9 cellular contexts compared by ENCODE assay signal in genomic region chr14:39229222-39229543, GRCh38. TPM values are rescaled to one million over a fixed set of nuclear protein-coding genes. Genes with fewer than 3 reads are reported as not detected.
DNase-seq lines count a peak whose midpoint lies in the region; ATAC-seq and TF ChIP-seq lines count a peak whose summit lies in the region.
"Had no signal": no experiment of that assay in that cellular context is flagged by ENCODE, and none has a peak within 500 bp of the region (broad histone marks: within the 10 kb centered on the region; RNA-seq: fewer than 3 reads in every experiment).

No MANE protein-coding gene starts in this region.

- peak; percentile 23 for DNase-seq in T-helper 22 cell (ENCODE audit: low read depth)
- peak; percentile 44 for DNase-seq in activated naive CD8-positive, alpha-beta T cell treated with anti-CD3 and anti-CD28 coated beads, Interleukin-2, amount 50 U/mL, for 24 hours
- DNase-seq in stimulated activated CD8-positive, alpha-beta memory T cell treated with anti-CD3 and anti-CD28 coated beads, Interleukin-15, amount 100 ng/mL, for 4 hours (ENCODE audit: low read depth in 2 of 2) = peak; percentile 10 to 23
- no peak for DNase-seq in GM19238 (ENCODE audit: insufficient read length, low spot score)
- no peak for DNase-seq in breast epithelium (ENCODE audit: low spot score in 2 of 2)
- DNase-seq in dermis blood vessel endothelial cell = no peak

- no peak for TF ChIP-seq CTCF in breast epithelium (IDR thresholded peaks at IDR 0.05)

- H3K4me3 ChIP-seq in breast epithelium = no peak overlapping the region
- H3K4me3 ChIP-seq: SJSA1 had no signal

- peaks cover 51% of the 10 kb centered on the region for H3K4me1 Mint-ChIP-seq in activated naive CD8-positive, alpha-beta T cell treated with anti-CD3 and anti-CD28 coated beads, Interleukin-2, amount 50 U/mL, for 24 hours

- H3K36me3 Mint-ChIP-seq in activated naive CD8-positive, alpha-beta T cell treated with anti-CD3 and anti-CD28 coated beads, Interleukin-2, amount 50 U/mL, for 24 hours (ENCODE audit: low read depth) = no peaks in the 10 kb centered on the region

- peak overlapping the region; percentile 84 for H3K27ac Mint-ChIP-seq in activated naive CD8-positive, alpha-beta T cell treated with anti-CD3 and anti-CD28 coated beads, Interleukin-2, amount 50 U/mL, for 24 hours

- H3K27me3 ChIP-seq in breast epithelium = no peaks in the 10 kb centered on the region
- H3K27me3 ChIP-seq: SJSA1 had no signal

- peak; percentile 77 for ATAC-seq in GM21619 (IDR thresholded peaks at IDR 0.05; ENCODE audit: unreplicated experiment)
- peak; percentile 96 for ATAC-seq in activated naive CD8-positive, alpha-beta T cell treated with anti-CD3 and anti-CD28 coated beads, Interleukin-2, amount 50 U/mL, for 24 hours
- no peak for ATAC-seq in HG02852 (IDR thresholded peaks at IDR 0.05; ENCODE audit: unreplicated experiment)

- no peak for TF ChIP-seq POLR2A in breast epithelium (IDR thresholded peaks at IDR 0.05)

- no peak overlapping the region for H3K27ac ChIP-seq in breast epithelium
- H3K27ac ChIP-seq: SJSA1 had no signal

- peak overlapping the region; percentile 32 for H3K4me3 Mint-ChIP-seq in activated naive CD8-positive, alpha-beta T cell treated with anti-CD3 and anti-CD28 coated beads, Interleukin-2, amount 50 U/mL, for 24 hours

- no peaks in the 10 kb centered on the region for H3K9me3 Mint-ChIP-seq in activated naive CD8-positive, alpha-beta T cell treated with anti-CD3 and anti-CD28 coated beads, Interleukin-2, amount 50 U/mL, for 24 hours

- H3K27me3 Mint-ChIP-seq in activated naive CD8-positive, alpha-beta T cell treated with anti-CD3 and anti-CD28 coated beads, Interleukin-2, amount 50 U/mL, for 24 hours = no peaks in the 10 kb centered on the region

- intact Hi-C loops in breast epithelium (cut with DNase I; ENCODE audit: low total_unique reads) = no loop called here

- no peaks in the 10 kb centered on the region for H3K36me3 ChIP-seq in breast epithelium
- H3K36me3 ChIP-seq: SJSA1 had no signal

- no peaks in the 10 kb centered on the region for H3K4me1 ChIP-seq in breast epithelium

- no peaks in the 10 kb centered on the region for H3K9me3 ChIP-seq in breast epithelium
- H3K9me3 ChIP-seq: SJSA1 had no signal

RNA-seq across cellular contexts. Expression of gene MIA2, which starts 4.5 kb away (rescaled TPM):
- 10 to 100 TPM; 19.5 to 37.0 (median 23.3) TPM for total RNA-seq in breast epithelium
- 21.2 and 24.7 TPM in 2 replicates for total RNA-seq in dermis blood vessel endothelial cell

RNA-seq across cellular contexts. Expression of gene PNN, which starts 54.1 kb away (rescaled TPM):
- 10 to 100 TPM; 31.8 to 50.8 (median 47.4) TPM for total RNA-seq in breast epithelium
- 22.5 and 25.4 TPM in 2 replicates for total RNA-seq in dermis blood vessel endothelial cell

RNA-seq across cellular contexts. Expression of gene TRAPPC6B, which starts 59.0 kb away (rescaled TPM):
- total RNA-seq in breast epithelium (10 to 100 TPM; 22.0 to 33.8 (median 22.9) TPM), dermis blood vessel endothelial cell (34.9 and 35.8 TPM in 2 replicates)

Comparison
In these comparisons a context has a peak if more than half of its experiments do, and no peak if none do; other contexts are left out.
1. DNase-seq: peak in T-helper 22 cell (single experiment), activated naive CD8-positive, alpha-beta T cell treated with anti-CD3 and anti-CD28 coated beads, Interleukin-2, amount 50 U/mL, for 24 hours (single experiment) and stimulated activated CD8-positive, alpha-beta memory T cell treated with anti-CD3 and anti-CD28 coated beads, Interleukin-15, amount 100 ng/mL, for 4 hours (2 of 2); none in GM19238 (single experiment), breast epithelium (0 of 2) and dermis blood vessel endothelial cell (single experiment).